In genomic region chr7:108253275-108254044, GRCh38 we compare ENCODE assay signal across 15 cellular contexts.
DNase-seq lines count a peak whose midpoint lies in the region; ATAC-seq lines count a peak whose summit lies in the region.
"Had no signal": no experiment of that assay in that cellular context is flagged by ENCODE, and none has a peak within 500 bp of the region (broad histone marks: within the 10 kb centered on the region; RNA-seq: fewer than 3 reads in every experiment).

No MANE protein-coding gene starts in this region.

- peak; percentile 4 to 52 for DNase-seq in NCI-H524 (lab: John Stamatoyannopoulos, UW)
- DNase-seq in NCI-H524 treated with DMSO at 0.1 percent for 48 hours (lab: John Stamatoyannopoulos, UW), result no peak
- DNase-seq in OCI-M1 (lab: John Stamatoyannopoulos, UW), result peak; percentile 13
- DNase-seq in NCI-H345 (lab: John Stamatoyannopoulos, UW), result no peak
- DNase-seq in activated naive CD4-positive, alpha-beta T cell treated with anti-CD3 and anti-CD28 coated beads, Interleukin-2, amount 50 U/mL, for 16 hours, result no peak
- DNase-seq: anterior cingulate cortex; effector CD8-positive, alpha-beta T cell; gastrocnemius medialis; NCI-H526 treated with DMSO at 0.1 percent for 48 hours; T-helper 9 cell had no signal

- no peak for ATAC-seq in GM21619 (IDR thresholded peaks at IDR 0.05; ENCODE audit: unreplicated experiment)
- ATAC-seq: gastrocnemius medialis, GM23338 had no signal

- H3K27ac ChIP-seq in cingulate gyrus (ENCODE audit: low read depth, low read length) (peak overlapping the region; percentile 81), temporal lobe (ENCODE audit: low read depth, low read length) (peak overlapping the region; percentile 76)
- H3K27ac ChIP-seq: gastrocnemius medialis, HL-60 had no signal

Comparison
In these comparisons a context has a peak if more than half of its experiments do, and no peak if none do; other contexts are left out.
1. DNase-seq: peak in NCI-H524 (2 of 2) and OCI-M1 (single experiment); none in NCI-H524 treated with DMSO at 0.1 percent for 48 hours (single experiment), NCI-H345 (single experiment) and activated naive CD4-positive, alpha-beta T cell treated with anti-CD3 and anti-CD28 coated beads, Interleukin-2, amount 50 U/mL, for 16 hours (single experiment).